17 cellular contexts compared by ENCODE assay signal in genomic region chr1:103267271-103267670, GRCh38.
"Had no signal": no experiment of that assay in that cellular context is flagged by ENCODE, and none has a peak within 500 bp of the region (broad histone marks: within the 10 kb centered on the region; RNA-seq: fewer than 3 reads in every experiment).

No MANE protein-coding gene starts in this region.

- H3K36me3 ChIP-seq: colonic mucosa, esophagus squamous epithelium, gastroesophageal sphincter, right lobe of liver had no signal

- H3K9me3 ChIP-seq: colonic mucosa, esophagus squamous epithelium, gastroesophageal sphincter, psoas muscle, right lobe of liver had no signal

- DNase-seq: colonic mucosa; dermis blood vessel endothelial cell; esophagus squamous epithelium; left colon; left ventricle myocardium superior; mesenchymal stem cell; midbrain; naive B cell; occipital lobe; psoas muscle; retina; right lobe of liver; stimulated activated CD4-positive, alpha-beta T cell treated with anti-CD3 and anti-CD28 coated beads, Interleukin-2, amount 100 ng/mL, for 48 hours; stimulated activated naive CD4-positive, alpha-beta T cell treated with Interleukin-2 at 50 U/mL for 16 hours; trophoblast cell had no signal

- H3K27ac ChIP-seq: colonic mucosa, esophagus squamous epithelium, gastroesophageal sphincter, psoas muscle, right lobe of liver had no signal

- H3K4me3 ChIP-seq: colonic mucosa, esophagus squamous epithelium, gastroesophageal sphincter, lung, psoas muscle, right lobe of liver had no signal

- H3K4me1 ChIP-seq: colonic mucosa, esophagus squamous epithelium, gastroesophageal sphincter, psoas muscle, right lobe of liver had no signal

- H3K27me3 ChIP-seq: colonic mucosa, esophagus squamous epithelium, gastroesophageal sphincter, right lobe of liver had no signal
